ENCODE assay signal across 1 cellular context in the genomic region with DNA sequence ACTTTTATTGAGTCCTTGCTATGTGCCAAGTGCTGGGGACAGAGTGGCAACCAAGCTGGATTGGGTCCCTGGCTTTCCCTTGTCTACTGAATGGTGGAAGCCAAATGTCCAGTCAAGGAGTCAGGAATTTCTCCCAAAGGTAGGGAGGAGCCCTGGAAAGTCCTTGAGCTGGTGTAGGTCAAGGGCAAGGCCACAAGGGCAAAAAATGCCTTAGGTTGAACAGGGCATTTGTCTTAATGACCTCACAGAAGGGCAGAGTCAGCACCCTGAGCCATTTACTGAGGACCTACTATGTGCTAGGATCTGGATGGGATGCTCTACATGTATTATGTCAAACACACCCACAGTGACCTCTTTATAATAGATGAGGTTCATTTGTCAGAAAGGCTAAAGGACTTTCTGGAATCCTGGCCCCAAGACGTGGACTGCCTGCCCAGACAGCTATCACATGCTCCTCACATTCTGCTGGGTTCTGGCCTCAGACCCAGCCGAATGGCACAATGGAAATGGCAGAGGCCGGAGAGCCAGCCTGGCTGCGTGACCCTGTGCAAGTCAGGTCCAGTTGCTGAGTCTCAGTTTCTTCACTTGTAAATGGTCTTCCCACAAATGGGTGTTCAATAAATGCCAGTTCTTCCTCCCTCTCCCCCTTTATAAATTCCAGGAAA.
TF ChIP-seq lines count a peak whose summit lies in the region.

No MANE protein-coding gene starts in this region.

TF ChIP-seq in HepG2, 621 proteins besides CTCF, POLR2A, EP300 and RAD21 (continued from another document and continues in another):
- TF ChIP-seq, protein P1, sequence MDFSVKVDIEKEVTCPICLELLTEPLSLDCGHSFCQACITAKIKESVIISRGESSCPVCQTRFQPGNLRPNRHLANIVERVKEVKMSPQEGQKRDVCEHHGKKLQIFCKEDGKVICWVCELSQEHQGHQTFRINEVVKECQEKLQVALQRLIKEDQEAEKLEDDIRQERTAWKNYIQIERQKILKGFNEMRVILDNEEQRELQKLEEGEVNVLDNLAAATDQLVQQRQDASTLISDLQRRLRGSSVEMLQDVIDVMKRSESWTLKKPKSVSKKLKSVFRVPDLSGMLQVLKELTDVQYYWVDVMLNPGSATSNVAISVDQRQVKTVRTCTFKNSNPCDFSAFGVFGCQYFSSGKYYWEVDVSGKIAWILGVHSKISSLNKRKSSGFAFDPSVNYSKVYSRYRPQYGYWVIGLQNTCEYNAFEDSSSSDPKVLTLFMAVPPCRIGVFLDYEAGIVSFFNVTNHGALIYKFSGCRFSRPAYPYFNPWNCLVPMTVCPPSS (IDR thresholded peaks at IDR 0.05): no peak
- TF ChIP-seq ZC3H13 (CRISPR knock-in tag; IDR thresholded peaks at IDR 0.05): no peak
- TF ChIP-seq, protein P2, sequence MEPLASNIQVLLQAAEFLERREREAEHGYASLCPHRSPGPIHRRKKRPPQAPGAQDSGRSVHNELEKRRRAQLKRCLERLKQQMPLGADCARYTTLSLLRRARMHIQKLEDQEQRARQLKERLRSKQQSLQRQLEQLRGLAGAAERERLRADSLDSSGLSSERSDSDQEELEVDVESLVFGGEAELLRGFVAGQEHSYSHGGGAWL (CRISPR knock-in tag; IDR thresholded peaks at IDR 0.05): no peak
- no peak for TF ChIP-seq ZNF296 (CRISPR knock-in tag; conservative IDR thresholded peaks at IDR 0.05)
- no peak for TF ChIP-seq ZNF224 (CRISPR knock-in tag; IDR thresholded peaks at IDR 0.05)
- TF ChIP-seq HCFC1 (IDR thresholded peaks at IDR 0.05; ENCODE audit: low read depth, low read length): no peak
- no peak for TF ChIP-seq SMAD3 (CRISPR knock-in tag; IDR thresholded peaks at IDR 0.05)
- TF ChIP-seq ZNF232 (CRISPR knock-in tag; IDR thresholded peaks at IDR 0.05; ENCODE audit: borderline replicate concordance): no peak
- no peak for TF ChIP-seq FLYWCH1 (CRISPR knock-in tag; IDR thresholded peaks at IDR 0.05)
- TF ChIP-seq, protein P3, sequence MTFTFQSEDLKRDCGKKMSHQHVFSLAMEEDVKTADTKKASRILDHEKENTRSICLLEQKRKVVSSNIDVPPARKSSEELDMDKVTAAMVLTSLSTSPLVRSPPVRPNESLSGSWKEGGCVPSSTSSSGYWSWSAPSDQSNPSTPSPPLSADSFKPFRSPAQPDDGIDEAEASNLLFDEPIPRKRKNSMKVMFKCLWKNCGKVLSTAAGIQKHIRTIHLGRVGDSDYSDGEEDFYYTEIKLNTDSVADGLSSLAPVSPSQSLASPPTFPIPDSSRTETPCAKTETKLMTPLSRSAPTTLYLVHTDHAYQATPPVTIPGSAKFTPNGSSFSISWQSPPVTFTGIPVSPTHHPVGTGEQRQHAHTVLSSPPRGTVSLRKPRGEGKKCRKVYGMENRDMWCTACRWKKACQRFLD (CRISPR knock-in tag; IDR thresholded peaks at IDR 0.05; ENCODE audit: borderline replicate concordance): no peak
- TF ChIP-seq NR2F6 (IDR thresholded peaks at IDR 0.05): 0 out of 2 replicates have a peak, but pooled peaks have one; percentile 17
- TF ChIP-seq NR2F6 (CRISPR knock-in tag; IDR thresholded peaks at IDR 0.05): no peak; the same call in 1 of the 2 replicates
- no peak for TF ChIP-seq JUN (CRISPR knock-in tag; IDR thresholded peaks at IDR 0.05)
- TF ChIP-seq, protein P4, sequence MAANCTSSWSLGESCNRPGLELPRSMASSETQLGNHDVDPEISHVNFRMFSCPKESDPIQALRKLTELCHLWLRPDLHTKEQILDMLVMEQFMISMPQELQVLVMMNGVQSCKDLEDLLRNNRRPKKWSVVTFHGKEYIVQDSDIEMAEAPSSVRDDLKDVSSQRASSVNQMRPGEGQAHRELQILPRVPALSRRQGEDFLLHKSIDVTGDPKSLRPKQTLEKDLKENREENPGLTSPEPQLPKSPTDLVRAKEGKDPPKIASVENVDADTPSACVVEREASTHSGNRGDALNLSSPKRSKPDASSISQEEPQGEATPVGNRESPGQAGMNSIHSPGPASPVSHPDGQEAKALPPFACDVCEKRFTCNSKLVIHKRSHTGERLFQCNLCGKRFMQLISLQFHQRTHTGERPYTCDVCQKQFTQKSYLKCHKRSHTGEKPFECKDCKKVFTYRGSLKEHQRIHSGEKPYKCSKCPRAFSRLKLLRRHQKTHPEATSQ (CRISPR knock-in tag; IDR thresholded peaks at IDR 0.05; ENCODE audit: borderline replicate concordance): no peak
- TF ChIP-seq HMG20A (CRISPR knock-in tag; IDR thresholded peaks at IDR 0.05; ENCODE audit: borderline replicate concordance): no peak
- TF ChIP-seq, protein P5, sequence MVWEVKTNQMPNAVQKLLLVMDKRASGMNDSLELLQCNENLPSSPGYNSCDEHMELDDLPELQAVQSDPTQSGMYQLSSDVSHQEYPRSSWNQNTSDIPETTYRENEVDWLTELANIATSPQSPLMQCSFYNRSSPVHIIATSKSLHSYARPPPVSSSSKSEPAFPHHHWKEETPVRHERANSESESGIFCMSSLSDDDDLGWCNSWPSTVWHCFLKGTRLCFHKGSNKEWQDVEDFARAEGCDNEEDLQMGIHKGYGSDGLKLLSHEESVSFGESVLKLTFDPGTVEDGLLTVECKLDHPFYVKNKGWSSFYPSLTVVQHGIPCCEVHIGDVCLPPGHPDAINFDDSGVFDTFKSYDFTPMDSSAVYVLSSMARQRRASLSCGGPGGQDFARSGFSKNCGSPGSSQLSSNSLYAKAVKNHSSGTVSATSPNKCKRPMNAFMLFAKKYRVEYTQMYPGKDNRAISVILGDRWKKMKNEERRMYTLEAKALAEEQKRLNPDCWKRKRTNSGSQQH (CRISPR knock-in tag; IDR thresholded peaks at IDR 0.05; ENCODE audit: low read depth): no peak
- no peak for TF ChIP-seq BRCA1 (CRISPR knock-in tag; IDR thresholded peaks at IDR 0.05)
- TF ChIP-seq ZC3H4 (CRISPR knock-in tag; IDR thresholded peaks at IDR 0.05; ENCODE audit: borderline replicate concordance): no peak
- TF ChIP-seq, protein P6, sequence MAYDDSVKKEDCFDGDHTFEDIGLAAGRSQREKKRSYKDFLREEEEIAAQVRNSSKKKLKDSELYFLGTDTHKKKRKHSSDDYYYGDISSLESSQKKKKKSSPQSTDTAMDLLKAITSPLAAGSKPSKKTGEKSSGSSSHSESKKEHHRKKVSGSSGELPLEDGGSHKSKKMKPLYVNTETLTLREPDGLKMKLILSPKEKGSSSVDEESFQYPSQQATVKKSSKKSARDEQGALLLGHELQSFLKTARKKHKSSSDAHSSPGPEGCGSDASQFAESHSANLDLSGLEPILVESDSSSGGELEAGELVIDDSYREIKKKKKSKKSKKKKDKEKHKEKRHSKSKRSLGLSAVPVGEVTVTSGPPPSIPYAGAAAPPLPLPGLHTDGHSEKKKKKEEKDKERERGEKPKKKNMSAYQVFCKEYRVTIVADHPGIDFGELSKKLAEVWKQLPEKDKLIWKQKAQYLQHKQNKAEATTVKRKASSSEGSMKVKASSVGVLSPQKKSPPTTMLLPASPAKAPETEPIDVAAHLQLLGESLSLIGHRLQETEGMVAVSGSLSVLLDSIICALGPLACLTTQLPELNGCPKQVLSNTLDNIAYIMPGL (CRISPR knock-in tag; IDR thresholded peaks at IDR 0.05; ENCODE audit: borderline replicate concordance in 1 of 2, low read depth in 1 of 2): no peak
- TF ChIP-seq, protein P7, sequence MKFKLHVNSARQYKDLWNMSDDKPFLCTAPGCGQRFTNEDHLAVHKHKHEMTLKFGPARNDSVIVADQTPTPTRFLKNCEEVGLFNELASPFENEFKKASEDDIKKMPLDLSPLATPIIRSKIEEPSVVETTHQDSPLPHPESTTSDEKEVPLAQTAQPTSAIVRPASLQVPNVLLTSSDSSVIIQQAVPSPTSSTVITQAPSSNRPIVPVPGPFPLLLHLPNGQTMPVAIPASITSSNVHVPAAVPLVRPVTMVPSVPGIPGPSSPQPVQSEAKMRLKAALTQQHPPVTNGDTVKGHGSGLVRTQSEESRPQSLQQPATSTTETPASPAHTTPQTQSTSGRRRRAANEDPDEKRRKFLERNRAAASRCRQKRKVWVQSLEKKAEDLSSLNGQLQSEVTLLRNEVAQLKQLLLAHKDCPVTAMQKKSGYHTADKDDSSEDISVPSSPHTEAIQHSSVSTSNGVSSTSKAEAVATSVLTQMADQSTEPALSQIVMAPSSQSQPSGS (CRISPR knock-in tag; IDR thresholded peaks at IDR 0.05): no peak
- TF ChIP-seq NFIC (IDR thresholded peaks at IDR 0.05; ENCODE audit: low read length): no peak
- TF ChIP-seq IRF2 (CRISPR knock-in tag; IDR thresholded peaks at IDR 0.05): peak; percentile 6; the same call in 1 of the 2 replicates
- TF ChIP-seq ZNF33B (CRISPR knock-in tag; IDR thresholded peaks at IDR 0.05): no peak
- no peak for TF ChIP-seq ZNF619 (CRISPR knock-in tag; IDR thresholded peaks at IDR 0.05)
- TF ChIP-seq MZF1 (CRISPR knock-in tag; IDR thresholded peaks at IDR 0.05; ENCODE audit: borderline replicate concordance): no peak
- TF ChIP-seq ELF3 (CRISPR knock-in tag; IDR thresholded peaks at IDR 0.05): no peak
- no peak for TF ChIP-seq KLF13 (CRISPR knock-in tag; IDR thresholded peaks at IDR 0.05)
- TF ChIP-seq ESRRA (CRISPR knock-in tag; IDR thresholded peaks at IDR 0.05; ENCODE audit: low read depth): peak; percentile 24; the same call in 1 of the 2 replicates
- TF ChIP-seq SIN3B (IDR thresholded peaks at IDR 0.05; ENCODE audit: low read length): no peak
- no peak for TF ChIP-seq ISX (CRISPR knock-in tag; conservative IDR thresholded peaks at IDR 0.05)
- no peak for TF ChIP-seq EEA1 (CRISPR knock-in tag; IDR thresholded peaks at IDR 0.05; ENCODE audit: borderline replicate concordance)
- no peak for TF ChIP-seq AKAP8 (CRISPR knock-in tag; IDR thresholded peaks at IDR 0.05)
- no peak for TF ChIP-seq TCF12 (IDR thresholded peaks at IDR 0.05)
- no peak for TF ChIP-seq TCF12 (CRISPR knock-in tag; IDR thresholded peaks at IDR 0.05)
- no peak for TF ChIP-seq ZNF256 (CRISPR knock-in tag; conservative IDR thresholded peaks at IDR 0.05)
- TF ChIP-seq MATR3 (CRISPR knock-in tag; IDR thresholded peaks at IDR 0.05): no peak
- TF ChIP-seq, protein P8, sequence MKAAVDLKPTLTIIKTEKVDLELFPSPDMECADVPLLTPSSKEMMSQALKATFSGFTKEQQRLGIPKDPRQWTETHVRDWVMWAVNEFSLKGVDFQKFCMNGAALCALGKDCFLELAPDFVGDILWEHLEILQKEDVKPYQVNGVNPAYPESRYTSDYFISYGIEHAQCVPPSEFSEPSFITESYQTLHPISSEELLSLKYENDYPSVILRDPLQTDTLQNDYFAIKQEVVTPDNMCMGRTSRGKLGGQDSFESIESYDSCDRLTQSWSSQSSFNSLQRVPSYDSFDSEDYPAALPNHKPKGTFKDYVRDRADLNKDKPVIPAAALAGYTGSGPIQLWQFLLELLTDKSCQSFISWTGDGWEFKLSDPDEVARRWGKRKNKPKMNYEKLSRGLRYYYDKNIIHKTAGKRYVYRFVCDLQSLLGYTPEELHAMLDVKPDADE (CRISPR knock-in tag; IDR thresholded peaks at IDR 0.05): no peak
- TF ChIP-seq RBM22 (optimal IDR thresholded peaks at IDR 0.05; ENCODE audit: low read length): no peak
- TF ChIP-seq, protein P9, sequence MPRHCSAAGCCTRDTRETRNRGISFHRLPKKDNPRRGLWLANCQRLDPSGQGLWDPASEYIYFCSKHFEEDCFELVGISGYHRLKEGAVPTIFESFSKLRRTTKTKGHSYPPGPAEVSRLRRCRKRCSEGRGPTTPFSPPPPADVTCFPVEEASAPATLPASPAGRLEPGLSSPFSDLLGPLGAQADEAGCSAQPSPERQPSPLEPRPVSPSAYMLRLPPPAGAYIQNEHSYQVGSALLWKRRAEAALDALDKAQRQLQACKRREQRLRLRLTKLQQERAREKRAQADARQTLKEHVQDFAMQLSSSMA (CRISPR knock-in tag; IDR thresholded peaks at IDR 0.05): peak; percentile 73; the same call in 1 of the 2 replicates
- no peak for TF ChIP-seq BCL6 (CRISPR knock-in tag; IDR thresholded peaks at IDR 0.05)
- no peak for TF ChIP-seq KMT2B (CRISPR knock-in tag; IDR thresholded peaks at IDR 0.05)
- TF ChIP-seq ZNF34 (CRISPR knock-in tag; IDR thresholded peaks at IDR 0.05; ENCODE audit: borderline replicate concordance): no peak
- TF ChIP-seq, protein P10, sequence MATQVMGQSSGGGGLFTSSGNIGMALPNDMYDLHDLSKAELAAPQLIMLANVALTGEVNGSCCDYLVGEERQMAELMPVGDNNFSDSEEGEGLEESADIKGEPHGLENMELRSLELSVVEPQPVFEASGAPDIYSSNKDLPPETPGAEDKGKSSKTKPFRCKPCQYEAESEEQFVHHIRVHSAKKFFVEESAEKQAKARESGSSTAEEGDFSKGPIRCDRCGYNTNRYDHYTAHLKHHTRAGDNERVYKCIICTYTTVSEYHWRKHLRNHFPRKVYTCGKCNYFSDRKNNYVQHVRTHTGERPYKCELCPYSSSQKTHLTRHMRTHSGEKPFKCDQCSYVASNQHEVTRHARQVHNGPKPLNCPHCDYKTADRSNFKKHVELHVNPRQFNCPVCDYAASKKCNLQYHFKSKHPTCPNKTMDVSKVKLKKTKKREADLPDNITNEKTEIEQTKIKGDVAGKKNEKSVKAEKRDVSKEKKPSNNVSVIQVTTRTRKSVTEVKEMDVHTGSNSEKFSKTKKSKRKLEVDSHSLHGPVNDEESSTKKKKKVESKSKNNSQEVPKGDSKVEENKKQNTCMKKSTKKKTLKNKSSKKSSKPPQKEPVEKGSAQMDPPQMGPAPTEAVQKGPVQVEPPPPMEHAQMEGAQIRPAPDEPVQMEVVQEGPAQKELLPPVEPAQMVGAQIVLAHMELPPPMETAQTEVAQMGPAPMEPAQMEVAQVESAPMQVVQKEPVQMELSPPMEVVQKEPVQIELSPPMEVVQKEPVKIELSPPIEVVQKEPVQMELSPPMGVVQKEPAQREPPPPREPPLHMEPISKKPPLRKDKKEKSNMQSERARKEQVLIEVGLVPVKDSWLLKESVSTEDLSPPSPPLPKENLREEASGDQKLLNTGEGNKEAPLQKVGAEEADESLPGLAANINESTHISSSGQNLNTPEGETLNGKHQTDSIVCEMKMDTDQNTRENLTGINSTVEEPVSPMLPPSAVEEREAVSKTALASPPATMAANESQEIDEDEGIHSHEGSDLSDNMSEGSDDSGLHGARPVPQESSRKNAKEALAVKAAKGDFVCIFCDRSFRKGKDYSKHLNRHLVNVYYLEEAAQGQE (IDR thresholded peaks at IDR 0.05; ENCODE audit: borderline replicate concordance in 1 of 2, low read depth in 1 of 2, low read length in 2 of 2): no peak
- TF ChIP-seq CHD2 (IDR thresholded peaks at IDR 0.05; ENCODE audit: low read depth, low read length): no peak
- TF ChIP-seq SIX1 (CRISPR knock-in tag; IDR thresholded peaks at IDR 0.05; ENCODE audit: borderline replicate concordance): no peak
- no peak for TF ChIP-seq TP53 (CRISPR knock-in tag; conservative IDR thresholded peaks at IDR 0.05)
- TF ChIP-seq CCDC6 (CRISPR knock-in tag; IDR thresholded peaks at IDR 0.05): 0 out of 2 replicates have a peak, but pooled peaks have one; percentile 33
- no peak for TF ChIP-seq TOPORS (CRISPR knock-in tag; IDR thresholded peaks at IDR 0.05)
- TF ChIP-seq, protein P11, sequence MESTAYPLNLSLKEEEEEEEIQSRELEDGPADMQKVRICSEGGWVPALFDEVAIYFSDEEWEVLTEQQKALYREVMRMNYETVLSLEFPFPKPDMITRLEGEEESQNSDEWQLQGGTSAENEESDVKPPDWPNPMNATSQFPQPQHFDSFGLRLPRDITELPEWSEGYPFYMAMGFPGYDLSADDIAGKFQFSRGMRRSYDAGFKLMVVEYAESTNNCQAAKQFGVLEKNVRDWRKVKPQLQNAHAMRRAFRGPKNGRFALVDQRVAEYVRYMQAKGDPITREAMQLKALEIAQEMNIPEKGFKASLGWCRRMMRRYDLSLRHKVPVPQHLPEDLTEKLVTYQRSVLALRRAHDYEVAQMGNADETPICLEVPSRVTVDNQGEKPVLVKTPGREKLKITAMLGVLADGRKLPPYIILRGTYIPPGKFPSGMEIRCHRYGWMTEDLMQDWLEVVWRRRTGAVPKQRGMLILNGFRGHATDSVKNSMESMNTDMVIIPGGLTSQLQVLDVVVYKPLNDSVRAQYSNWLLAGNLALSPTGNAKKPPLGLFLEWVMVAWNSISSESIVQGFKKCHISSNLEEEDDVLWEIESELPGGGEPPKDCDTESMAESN (CRISPR knock-in tag; conservative IDR thresholded peaks at IDR 0.05): no peak
- TF ChIP-seq NR2F2 (IDR thresholded peaks at IDR 0.05; ENCODE audit: borderline replicate concordance, low read depth): peak; percentile 35; the same call in 1 of the 2 replicates
